In genomic region chr2:24731923-24732322, GRCh38 we compare ENCODE assay signal across 21 cellular contexts.
"Had no signal": no experiment of that assay in that cellular context is flagged by ENCODE, and none has a peak within 500 bp of the region (broad histone marks: within the 10 kb centered on the region; RNA-seq: fewer than 3 reads in every experiment).

No MANE protein-coding gene starts in this region.

- H3K4me1 Mint-ChIP-seq: memory B cell had no signal

- H3K27me3 Mint-ChIP-seq: memory B cell, progenitor cell of endocrine pancreas had no signal

- H3K27ac ChIP-seq: colonic mucosa, esophagus muscularis mucosa, spleen, stomach, testis, upper lobe of left lung had no signal

- ATAC-seq: activated CD4-positive, CD25-positive, alpha-beta regulatory T cell treated with anti-CD3 and anti-CD28 coated beads, Interleukin-2, amount 50 U/mL, for 24 hours; left ventricle myocardium superior; mucosa of descending colon; right cardiac atrium had no signal

- H3K4me3 ChIP-seq: colonic mucosa, esophagus muscularis mucosa, mucosa of descending colon, spleen, stomach, testis, upper lobe of left lung had no signal

- H3K27me3 ChIP-seq: colonic mucosa, esophagus muscularis mucosa, spleen, stomach, testis, upper lobe of left lung had no signal

- H3K4me1 ChIP-seq: colonic mucosa, spleen, stomach, testis had no signal

- DNase-seq: activated CD4-positive, alpha-beta T cell treated with anti-CD3 and anti-CD28 coated beads, Interleukin-2, amount 50 U/mL, for 1 hour; activated CD8-positive, alpha-beta memory T cell treated with anti-CD3 and anti-CD28 coated beads for 24 hours; activated naive CD4-positive, alpha-beta T cell treated with anti-CD3 and anti-CD28 coated beads for 36 hours; caudate nucleus; colonic mucosa; hypothalamus; left ventricle myocardium superior; mucosa of descending colon; occipital lobe; right cardiac atrium; spleen; stomach; T-helper 1 cell; T1000; testis; upper lobe of left lung had no signal

- H3K27ac Mint-ChIP-seq: activated naive CD4-positive, alpha-beta T cell treated with anti-CD3 and anti-CD28 coated beads for 36 hours; memory B cell; nephron; progenitor cell of endocrine pancreas had no signal

- H3K36me3 ChIP-seq: colonic mucosa had no signal

- H3K4me3 Mint-ChIP-seq: activated naive CD4-positive, alpha-beta T cell treated with anti-CD3 and anti-CD28 coated beads for 36 hours; memory B cell; nephron had no signal

- H3K9me3 ChIP-seq: colonic mucosa, esophagus muscularis mucosa, mucosa of descending colon, spleen, stomach, testis, upper lobe of left lung had no signal

- H3K9me3 Mint-ChIP-seq: activated naive CD4-positive, alpha-beta T cell treated with anti-CD3 and anti-CD28 coated beads for 36 hours; memory B cell; nephron had no signal
